Comparison of ENCODE assay signal across 8 cellular contexts in the genomic region with DNA sequence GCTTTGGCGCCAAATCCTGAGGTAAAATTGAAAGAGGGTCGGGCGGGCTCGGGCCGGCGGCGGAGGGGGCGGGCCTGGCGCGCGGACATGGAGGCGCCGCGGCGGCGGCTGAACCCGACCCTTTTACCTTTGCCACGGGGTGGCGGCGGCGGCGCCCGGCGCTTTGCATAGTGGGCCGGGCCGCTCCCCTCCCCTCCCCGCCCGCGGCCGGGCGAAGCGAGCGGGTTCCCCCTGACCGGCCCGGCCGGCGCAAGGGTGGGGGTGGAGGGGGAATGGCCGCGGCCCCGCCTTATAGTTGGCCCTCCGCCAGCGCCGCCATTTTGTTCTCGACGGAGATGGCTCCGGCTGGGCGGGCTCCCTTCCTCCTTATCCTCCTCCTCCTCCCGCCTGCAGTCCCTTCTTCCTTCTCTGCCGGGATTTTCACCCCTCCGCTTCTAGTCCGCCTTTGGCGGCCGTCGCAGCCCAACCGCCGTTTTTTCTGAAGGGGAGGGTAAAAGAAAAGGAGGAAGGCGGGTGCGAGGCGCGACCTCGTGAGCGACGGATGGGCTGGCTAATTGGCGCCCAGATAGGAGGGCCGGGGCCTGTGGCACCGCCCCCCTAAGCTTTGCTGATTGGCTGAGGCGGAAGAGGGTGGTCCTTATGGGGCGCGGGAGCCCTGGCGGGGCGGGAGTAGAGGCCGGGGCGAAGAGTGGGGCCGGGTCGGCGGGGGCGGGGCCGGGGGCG. TPM values are rescaled to one million over a fixed set of nuclear protein-coding genes. Genes with fewer than 3 reads are reported as not detected.
DNase-seq lines count a peak whose midpoint lies in the region; ATAC-seq and TF ChIP-seq lines count a peak whose summit lies in the region.

No MANE protein-coding gene starts in this region.

- POLR2A ChIA-PET in AG04449 (lab: Yijun Ruan, JAX) = interaction anchor here (0.6 to 1.1 kb wide), 2 partner anchors 15 to 554 kb away, joined by 4 to 5 read pairs; no protein-coding TSS in a partner anchor

- H3K9ac ChIP-seq in mammary epithelial cell (ENCODE audit: insufficient read depth, low read length) (peak overlapping the region; percentile 90), iPS-20b (ENCODE audit: low read depth, low read length) (peak overlapping the region; percentile 94)

- H3K4me3 ChIP-seq in AG04449 (ENCODE audit: low read depth, low read length) = peak overlapping the region; percentile 90
- H3K4me3 ChIP-seq in WERI-Rb-1 (ENCODE audit: low read depth, low read length) = peak overlapping the region; percentile 73
- H3K4me3 ChIP-seq in mammary epithelial cell (replicated peaks in 1 of 3; ENCODE audit: insufficient read depth in 1 of 3, low read depth in 2 of 3, low read length in 3 of 3) = peak overlapping the region; percentile 84 to 98 (median 93)
- H3K4me3 ChIP-seq in iPS-20b (ENCODE audit: low read length) = peak overlapping the region; percentile 90
- H3K4me3 ChIP-seq in skin epidermis = peak overlapping the region; percentile 71 to 100 (median 98)

- H3K4me2 ChIP-seq in mammary epithelial cell (ENCODE audit: insufficient read depth, low read depth, low read length) = peak overlapping the region; percentile 92

- H3K9me3 ChIP-seq in WERI-Rb-1 (ENCODE audit: severe bottlenecking) (no peaks in the 10 kb centered on the region), mammary epithelial cell (replicated peaks; ENCODE audit: insufficient read depth, low read length) (no peaks in the 10 kb centered on the region), iPS-20b (ENCODE audit: insufficient read depth, low read depth, low read length) (no peaks in the 10 kb centered on the region)

- no peaks in the 10 kb centered on the region for H4K20me1 ChIP-seq in mammary epithelial cell (ENCODE audit: insufficient read depth, low read length)

- CTCF ChIA-PET in AG04449 (lab: Yijun Ruan, JAX) (interaction anchor here (0.7 kb wide), 1 partner anchor 22 kb away, joined by 3 read pairs; no protein-coding TSS in a partner anchor), mammary epithelial cell (lab: Charles Lee; ENCODE audit: low non-redundant PET) (interaction anchor here (0.5 to 0.6 kb wide), 2 partner anchors 103 to 1953 kb away, joined by 3 to 16 read pairs; no protein-coding TSS in a partner anchor)

- intact Hi-C loops in mammary epithelial cell (cut with micrococcal nuclease) = loop anchor here (5.0 kb wide), 2 partner anchors 64 to 149 kb away; partner anchors contain the start of gene RBSN

- dilution Hi-C loops in mammary epithelial cell (cut with HindIII; ENCODE audit: low sequenced_read_pairs) = no loop called here

- peaks cover 85% of the 10 kb centered on the region for H3K79me2 ChIP-seq in mammary epithelial cell (ENCODE audit: insufficient read depth, low read length)

- H3K27me3 ChIP-seq in WERI-Rb-1 (ENCODE audit: insufficient read depth, low read depth, severe bottlenecking) = no peaks in the 10 kb centered on the region
- no peaks in the 10 kb centered on the region for H3K27me3 ChIP-seq in mammary epithelial cell (ENCODE audit: insufficient read depth, low read length)
- H3K27me3 ChIP-seq in iPS-20b (ENCODE audit: insufficient read depth, low read length) = no peaks in the 10 kb centered on the region

- H3K36me3 ChIP-seq in WERI-Rb-1 (peaks cover 54% of the 10 kb centered on the region), mammary epithelial cell (ENCODE audit: insufficient read depth, low read length) (peaks cover 9% of the 10 kb centered on the region), iPS-20b (ENCODE audit: insufficient read depth, low read depth, low read length) (peaks cover 55% of the 10 kb centered on the region)

- 1% methylated on average over 14 of the region's 79 CpGs for WGBS in mammary epithelial cell (ENCODE audit: low coverage, missing lambda C conversion rate)

- peak; percentile 71 for DNase-seq in AG04449 (ENCODE audit: low read depth, low spot score)
- peak; percentile 80 for DNase-seq in NCI-H2196 treated with DMSO at 0.1 percent for 48 hours (lab: John Stamatoyannopoulos, UW; ENCODE audit: unreplicated experiment)
- DNase-seq in WERI-Rb-1 = peak; percentile 96
- DNase-seq in mammary epithelial cell = peak; percentile 92

- no peak for TF ChIP-seq CTCF in AG04449 (IDR thresholded peaks at IDR 0.05; ENCODE audit: insufficient read depth, low read length, missing control alignments)
- TF ChIP-seq CTCF in WERI-Rb-1 (IDR thresholded peaks at IDR 0.05; ENCODE audit: low read depth, low read length) = no peak
- no peak for TF ChIP-seq CTCF in mammary epithelial cell (conservative IDR thresholded peaks at IDR 0.05 in 1 of 2, IDR thresholded peaks at IDR 0.05 in 1 of 2; ENCODE audit: extremely low read depth in 1 of 2, insufficient read depth in 1 of 2, low read depth in 1 of 2, low read length in 2 of 2)

- BruUV-seq in mammary epithelial cell (replicated peaks; lab: Mats Ljungman, UMichigan) = no TSS peak

- H3K27ac ChIP-seq in WERI-Rb-1 = peak overlapping the region; percentile 100
- H3K27ac ChIP-seq in mammary epithelial cell (ENCODE audit: insufficient read depth, low read depth, low read length) = peak overlapping the region; percentile 92
- peak overlapping the region; percentile 97 for H3K27ac ChIP-seq in iPS-20b (ENCODE audit: low read length)
- peak overlapping the region; percentile 94 to 99 (median 98) for H3K27ac ChIP-seq in skin epidermis

- H3K4me1 ChIP-seq in mammary epithelial cell (ENCODE audit: insufficient read depth, low read length) = peaks cover 14% of the 10 kb centered on the region
- 0 out of 2 replicates have a peak, but pooled peaks cover 6% of the 10 kb centered on the region for H3K4me1 ChIP-seq in iPS-20b (ENCODE audit: insufficient read depth, low read length)

- in situ Hi-C loops in mammary epithelial cell (cut with MboI; ENCODE audit: low sequenced_read_pairs in 2 of 2) = loop anchor here in 1 of 2 donors (25.0 kb wide), 1 partner anchor 264 kb away; the partner anchor contains the start of gene CAPN7

- peak overlapping the region; percentile 93 for H2AFZ ChIP-seq in mammary epithelial cell (ENCODE audit: low read depth, low read length)

- ATAC-seq in GM18907 (IDR thresholded peaks at IDR 0.05; ENCODE audit: unreplicated experiment) (peak; percentile 90), HG03139 (IDR thresholded peaks at IDR 0.05; ENCODE audit: unreplicated experiment) (peak; percentile 84)

RNA-seq across cellular contexts. Expression of gene NR2C2, which starts 0.7 kb away (rescaled TPM):
- total RNA-seq in mammary epithelial cell = 10 to 100 TPM; 27.0 to 32.7 TPM
- polyA plus RNA-seq in mammary epithelial cell = 12.0 TPM
- 31.9 TPM for polyA minus RNA-seq in mammary epithelial cell

Comparison
In these comparisons a context has a peak if more than half of its experiments do, and no peak if none do; other contexts are left out.
1. Peak in every context shown above with its lines: DNase-seq, ATAC-seq, H3K4me3 ChIP-seq and H3K27ac ChIP-seq.